Comparison of ENCODE assay signal across 23 cellular contexts in the genomic region with DNA sequence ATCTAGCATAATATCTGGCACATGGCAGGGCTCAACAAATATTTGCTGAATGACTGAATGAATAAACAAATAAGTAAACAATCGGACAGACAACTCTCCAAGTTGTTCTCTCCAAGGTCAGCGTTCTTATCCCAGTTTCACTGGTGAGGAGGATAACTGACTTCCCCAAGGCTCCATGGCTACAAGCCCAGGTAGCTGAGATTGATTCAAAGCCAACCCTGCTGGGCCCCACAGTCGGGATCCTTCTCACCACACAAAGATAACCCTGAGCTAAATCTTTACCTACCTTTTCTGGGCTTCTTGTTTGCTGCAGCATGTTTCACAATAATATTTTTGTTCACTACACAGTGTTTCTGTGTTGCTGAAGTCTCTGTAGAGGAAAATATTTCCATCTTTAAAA. TPM values are rescaled to one million over a fixed set of nuclear protein-coding genes. Genes with fewer than 3 reads are reported as not detected.
A peak's percentile ranks its signal among the peaks of the same experiment; 100 is the strongest.
DNase-seq lines count a peak whose midpoint lies in the region; ATAC-seq, FAIRE-seq and TF ChIP-seq lines count a peak whose summit lies in the region.
"Had no signal": no experiment of that assay in that cellular context is flagged by ENCODE, and none has a peak within 500 bp of the region (broad histone marks: within the 10 kb centered on the region; RNA-seq: fewer than 3 reads in every experiment).

No MANE protein-coding gene starts in this region.

- 13 to 21% methylated on average over 3 of the region's 3 CpGs for WGBS in pancreas, 2 donors

- DNase-seq in Right ventricle myocardium superior (no peak), right atrium auricular region (ENCODE audit: low spot score) (no peak), LNCaP clone FGC (ENCODE audit: low read depth) (peak; percentile 75), cerebellum (ENCODE audit: low spot score) (peak; percentile 54), pancreas (peak in 2 of 6 donors; percentile 7 to 22), GM12892 (ENCODE audit: insufficient read length) (no peak)
- no peak for DNase-seq in central memory CD4-positive, alpha-beta T cell
- DNase-seq: EL, H9, HFFc6, KG1, NCI-H1105 treated with DMSO at 0.1 percent for 48 hours, NCI-H2029 treated with DMSO at 0.1 percent for 48 hours, NCI-H2171, NCI-H446, NCI-H526, OCI-M1, SHP77 treated with DMSO at 0.1 percent for 48 hours had no signal

- H3K27me3 ChIP-seq in right atrium auricular region = no peaks in the 10 kb centered on the region
- H3K27me3 ChIP-seq in pancreas = no peaks in the 10 kb centered on the region

- peaks cover 6% of the 10 kb centered on the region for H3K36me3 ChIP-seq in right atrium auricular region
- peaks cover 0 to 1% (median 0%) of the 10 kb centered on the region in 3 donors for H3K36me3 ChIP-seq in pancreas

- intact Hi-C loops in Right ventricle myocardium superior (cut with DNase I) = no loop called here
- intact Hi-C loops in pancreas (cut with DNase I) = no loop called here

- no peaks in the 10 kb centered on the region for H3K9me3 ChIP-seq in right atrium auricular region
- H3K9me3 ChIP-seq in pancreas = no peaks in the 10 kb centered on the region

- ATAC-seq in Right ventricle myocardium superior (ENCODE audit: poor library complexity) (peak; percentile 49), pancreas (peak; percentile 62 to 85 (median 72)), HG03442 (IDR thresholded peaks at IDR 0.05; ENCODE audit: unreplicated experiment) (no peak)
- ATAC-seq: HepG2 had no signal

- TF ChIP-seq POLR2A in GM12892 (IDR thresholded peaks at IDR 0.05; ENCODE audit: low read depth, low read length) = no peak

- FAIRE-seq in pancreas (lab: Jason Lieb, UNC) (no peak), GM12892 (lab: Jason Lieb, UNC) (no peak)
- FAIRE-seq: A204.1, HepG2 had no signal

- peak overlapping the region in 1 of 2 donors; percentile 8 for H3K27ac ChIP-seq in right atrium auricular region
- no peak overlapping the region for H3K27ac ChIP-seq in pancreas
- H3K27ac ChIP-seq: C4-2B, SK-N-MC had no signal

- no peak overlapping the region for H3K4me3 ChIP-seq in right atrium auricular region
- H3K4me3 ChIP-seq in LNCaP clone FGC (ENCODE audit: low read depth, low read length) = no peak overlapping the region
- no peak overlapping the region for H3K4me3 ChIP-seq in pancreas
- H3K4me3 ChIP-seq: SK-N-MC had no signal

- H3K4me1 ChIP-seq in right atrium auricular region (peaks cover 0 to 15% of the 10 kb centered on the region in 2 donors), pancreas (peaks cover 0 to 4% (median 0%) of the 10 kb centered on the region in 3 donors)

- TF ChIP-seq CTCF in right atrium auricular region (IDR thresholded peaks at IDR 0.05) = no peak
- no peak for TF ChIP-seq CTCF in LNCaP clone FGC (IDR thresholded peaks at IDR 0.05; ENCODE audit: control insufficient read depth, extremely low read depth, insufficient read depth)
- no peak for TF ChIP-seq CTCF in pancreas (IDR thresholded peaks at IDR 0.05)

RNA-seq across cellular contexts. Expression of gene USP46, which starts 54.9 kb away (rescaled TPM):
- 55.3 TPM for total RNA-seq in Right ventricle myocardium superior
- total RNA-seq in right atrium auricular region = 10 to 100 TPM; 19.1 to 28.0 TPM
- 48.8 TPM for total RNA-seq in cerebellum
- 10 to 100 TPM in 3 of 6 donors, 1 to 10 TPM in 3; 8.4 to 12.1 (median 10.1) TPM for total RNA-seq in pancreas
- 1 to 10 TPM; 1.5 to 3.0 TPM for polyA plus RNA-seq in pancreas
- polyA plus RNA-seq in GM12892 (2012; ENCODE audit: missing spikeins) = 9.1 TPM

Comparison
In these comparisons a context has a peak if more than half of its experiments do, and no peak if none do; other contexts are left out.
1. DNase-seq: peak in LNCaP clone FGC (single experiment) and cerebellum (single experiment); none in Right ventricle myocardium superior (single experiment), right atrium auricular region (single experiment), GM12892 (single experiment) and central memory CD4-positive, alpha-beta T cell (single experiment).